ENCODE assay signal across 8 cellular contexts in the genomic region with DNA sequence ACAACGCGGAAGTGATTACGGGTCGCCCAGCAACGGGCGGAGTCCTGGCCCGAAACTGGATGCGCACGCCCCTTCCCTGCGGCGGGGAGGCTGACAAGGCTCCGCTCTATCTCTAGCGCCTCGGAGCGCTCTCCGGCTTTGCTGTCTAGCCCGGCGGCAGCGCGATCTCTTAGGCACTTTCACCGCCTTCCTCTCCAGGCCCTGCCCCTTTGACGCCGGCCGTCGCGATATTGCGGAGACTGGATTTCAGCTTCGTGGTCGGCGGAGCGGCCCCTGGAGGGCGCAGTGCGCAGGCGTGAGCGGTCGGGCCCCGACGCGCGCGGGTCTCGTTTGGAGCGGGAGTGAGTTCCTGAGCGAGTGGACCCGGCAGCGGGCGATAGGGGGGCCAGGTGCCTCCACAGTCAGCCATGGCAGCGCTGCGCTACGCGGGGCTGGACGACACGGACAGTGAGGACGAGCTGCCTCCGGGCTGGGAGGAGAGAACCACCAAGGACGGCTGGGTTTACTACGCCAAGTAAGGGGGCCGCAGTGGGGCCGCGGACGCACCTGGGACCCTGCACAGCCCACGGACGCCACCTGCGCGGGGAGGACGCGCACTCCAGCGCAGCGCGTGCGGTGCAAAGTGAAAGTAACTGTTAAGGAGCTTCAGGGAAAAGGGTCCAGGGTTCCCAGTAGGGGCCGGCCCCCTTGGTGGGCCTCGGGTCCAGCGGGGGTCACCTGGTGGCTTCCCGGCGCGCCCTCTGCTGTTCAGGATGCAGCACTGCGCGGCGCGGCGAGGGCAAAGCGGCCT. TPM values are rescaled to one million over a fixed set of nuclear protein-coding genes. Genes with fewer than 3 reads are reported as not detected.
DNase-seq lines count a peak whose midpoint lies in the region; ATAC-seq, FAIRE-seq and TF ChIP-seq lines count a peak whose summit lies in the region.

A gene (plus strand): TSS at position 283 of the 790 bp plus-strand sequence.

- CTCF ChIA-PET in BJ (lab: Yijun Ruan, JAX) = interaction anchor here (0.8 to 1.8 kb wide), 8 partner anchors 10 to 424 kb away, joined by 3 to 4 read pairs (median 4); no protein-coding TSS in a partner anchor

- H3K36me3 ChIP-seq in BJ (ENCODE audit: control insufficient read depth, insufficient read depth, low read length) = no peaks in the 10 kb centered on the region

- peak within 1 kb of the TSS; percentile 96 for H3K4me3 ChIP-seq in BJ (ENCODE audit: low read depth, low read length)

- peak within 1 kb of the TSS; percentile 88 for H3K27ac ChIP-seq in layer of hippocampus (ENCODE audit: low read depth, low read length)

- POLR2A ChIA-PET in BJ (lab: Charles Lee) = no interaction called here

- H3K27me3 ChIP-seq in BJ (ENCODE audit: control insufficient read depth, insufficient read depth, low read length) (no peaks in the 10 kb centered on the region), layer of hippocampus (ENCODE audit: control insufficient read depth, insufficient read depth, low read length) (no peaks in the 10 kb centered on the region)

- TF ChIP-seq CTCF in BJ (IDR thresholded peaks at IDR 0.05; ENCODE audit: insufficient read depth, low read depth, low read length) = peak; percentile 94

- FAIRE-seq in colon (lab: Jason Lieb, UNC) = peak; percentile 55

- ATAC-seq in HG03442 (IDR thresholded peaks at IDR 0.05; ENCODE audit: unreplicated experiment) = peak; percentile 92

- DNase-seq in BJ (ENCODE audit: low read depth) = peak; percentile 93
- DNase-seq in GM19238 (ENCODE audit: insufficient read length, low spot score) = peak; percentile 90
- DNase-seq in NCI-H510A treated with DMSO at 0.1 percent for 48 hours (lab: John Stamatoyannopoulos, UW) = peak; percentile 94
- DNase-seq in activated CD4-positive, alpha-beta T cell treated with anti-CD3 and anti-CD28 coated beads for 4 hours = peak; percentile 93 to 94
- DNase-seq in stimulated activated CD4-positive, alpha-beta T cell treated with anti-CD3 and anti-CD28 coated beads, Interleukin-1b, Interleukin-23, amount 100 ng/mL, for 4 hours (ENCODE audit: low read depth in 2 of 2) = peak; percentile 91

RNA-seq across cellular contexts. Expression of the gene that starts here (rescaled TPM):
- polyA plus RNA-seq in BJ (2011; rRNA removed) = 3.1 and 3.8 TPM in 2 replicates
- 2.4 and 4.8 TPM in 2 replicates for polyA minus RNA-seq in BJ (2011; rRNA and poly(A)+ RNA removed)

Comparison
In these comparisons a context has a peak if more than half of its experiments do, and no peak if none do; other contexts are left out.
1. Peak in every context shown above with its lines: DNase-seq, ATAC-seq, H3K4me3 ChIP-seq and H3K27ac ChIP-seq.